In the genomic region with DNA sequence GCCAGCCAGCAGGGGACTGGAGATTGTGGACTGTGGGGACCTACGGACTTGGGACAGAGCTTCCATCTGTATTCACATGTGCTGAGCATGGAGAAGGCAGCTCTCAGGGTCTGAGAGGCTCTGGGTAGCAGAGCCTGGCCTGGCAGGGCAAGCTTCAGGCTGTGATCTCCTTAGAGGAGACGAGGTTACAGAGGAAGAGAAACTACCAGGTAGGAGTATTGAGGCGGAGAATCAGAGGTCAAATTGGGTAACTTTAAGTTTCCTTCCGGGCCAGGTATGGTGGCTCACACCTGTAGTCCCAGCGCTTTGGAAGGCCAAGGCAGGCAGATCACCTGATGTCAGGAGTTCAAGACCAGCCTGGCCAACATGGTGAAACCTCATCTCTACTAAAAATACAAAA, we compare ENCODE assay signal across 24 cellular contexts.
"Had no signal": no experiment of that assay in that cellular context is flagged by ENCODE, and none has a peak within 500 bp of the region (broad histone marks: within the 10 kb centered on the region; RNA-seq: fewer than 3 reads in every experiment).

No MANE protein-coding gene starts in this region.

- H3K9me3 ChIP-seq: colonic mucosa, spleen, suprapubic skin, transverse colon, uterus had no signal

- H3K4me3 ChIP-seq: colonic mucosa, spleen, suprapubic skin, transverse colon, uterus had no signal

- H3K27ac Mint-ChIP-seq: activated CD8-positive, alpha-beta memory T cell treated with anti-CD3 and anti-CD28 coated beads, Interleukin-2, amount 10 ng/mL, durations not matched to agents 7 days and 5 days; endodermal cell; stimulated activated naive CD8-positive, alpha-beta T cell treated with anti-CD3 and anti-CD28 coated beads, Interleukin-15, amount 100 ng/mL, for 72 hours had no signal

- FAIRE-seq: islet of Langerhans had no signal

- ATAC-seq: activated CD4-positive, CD25-positive, alpha-beta regulatory T cell treated with anti-CD3 and anti-CD28 coated beads, Interleukin-2, amount 50 U/mL, for 24 hours; activated CD8-positive, alpha-beta memory T cell treated with anti-CD3 and anti-CD28 coated beads, Interleukin-2, amount 10 ng/mL, durations not matched to agents 7 days and 5 days; foreskin keratinocyte; left cardiac atrium; stimulated activated naive CD8-positive, alpha-beta T cell treated with anti-CD3 and anti-CD28 coated beads, Interleukin-15, amount 100 ng/mL, for 72 hours had no signal

- DNase-seq: activated CD4-positive, alpha-beta T cell treated with anti-CD3 and anti-CD28 coated beads, Interleukin-2, amount 50 U/mL, for 4 hours; activated CD8-positive, alpha-beta memory T cell treated with anti-CD3 and anti-CD28 coated beads, Interleukin-2, amount 10 ng/mL, durations not matched to agents 7 days and 5 days; activated effector memory CD4-positive, alpha-beta T cell treated with anti-CD3 and anti-CD28 coated beads, Interleukin-2, amount 50 U/mL, for 16 hours; activated naive CD4-positive, alpha-beta T cell treated with anti-CD3 and anti-CD28 coated beads, Interleukin-2, amount 50 U/mL, for 16 hours; aorta; brain microvascular endothelial cell; colonic mucosa; endodermal cell; foreskin keratinocyte; glutamatergic neuron; hippocampal formation; mesendoderm; spleen; stimulated activated CD8-positive, alpha-beta memory T cell treated with anti-CD3 and anti-CD28 coated beads, Interleukin-4, amount 100 ng/mL, for 48 hours; stimulated activated naive CD8-positive, alpha-beta T cell treated with anti-CD3 and anti-CD28 coated beads, Interleukin-15, amount 100 ng/mL, for 72 hours; T-helper 1 cell; transverse colon; uterus had no signal

- H3K36me3 ChIP-seq: colonic mucosa, transverse colon, uterus had no signal

- H3K27me3 Mint-ChIP-seq: activated CD8-positive, alpha-beta memory T cell treated with anti-CD3 and anti-CD28 coated beads, Interleukin-2, amount 10 ng/mL, durations not matched to agents 7 days and 5 days; central memory CD8-positive, alpha-beta T cell; natural killer cell treated with Interleukin-12 subunit alpha and Interleukin-12 subunit beta and Interleukin-15 and Interleukin-18, amount 100 ng/mL, for 72 hours; stimulated activated naive CD8-positive, alpha-beta T cell treated with anti-CD3 and anti-CD28 coated beads, Interleukin-15, amount 100 ng/mL, for 72 hours had no signal

- H3K27ac ChIP-seq: brain microvascular endothelial cell, colonic mucosa, foreskin keratinocyte, suprapubic skin, transverse colon, uterus had no signal

- H3K27me3 ChIP-seq: brain microvascular endothelial cell, colonic mucosa, foreskin keratinocyte, spleen, suprapubic skin, transverse colon, uterus had no signal

- H3K9me3 Mint-ChIP-seq: central memory CD8-positive, alpha-beta T cell; endodermal cell; natural killer cell treated with Interleukin-12 subunit alpha and Interleukin-12 subunit beta and Interleukin-15 and Interleukin-18, amount 100 ng/mL, for 72 hours; stimulated activated naive CD8-positive, alpha-beta T cell treated with anti-CD3 and anti-CD28 coated beads, Interleukin-15, amount 100 ng/mL, for 72 hours had no signal

- H3K4me3 Mint-ChIP-seq: activated CD8-positive, alpha-beta memory T cell treated with anti-CD3 and anti-CD28 coated beads, Interleukin-2, amount 10 ng/mL, durations not matched to agents 7 days and 5 days; central memory CD8-positive, alpha-beta T cell; endodermal cell; stimulated activated naive CD8-positive, alpha-beta T cell treated with anti-CD3 and anti-CD28 coated beads, Interleukin-15, amount 100 ng/mL, for 72 hours had no signal

- H3K4me1 ChIP-seq: colonic mucosa, foreskin keratinocyte, transverse colon, uterus had no signal

- H3K4me1 Mint-ChIP-seq: central memory CD8-positive, alpha-beta T cell had no signal
